ENCODE assay signal across 17 cellular contexts in the genomic region with DNA sequence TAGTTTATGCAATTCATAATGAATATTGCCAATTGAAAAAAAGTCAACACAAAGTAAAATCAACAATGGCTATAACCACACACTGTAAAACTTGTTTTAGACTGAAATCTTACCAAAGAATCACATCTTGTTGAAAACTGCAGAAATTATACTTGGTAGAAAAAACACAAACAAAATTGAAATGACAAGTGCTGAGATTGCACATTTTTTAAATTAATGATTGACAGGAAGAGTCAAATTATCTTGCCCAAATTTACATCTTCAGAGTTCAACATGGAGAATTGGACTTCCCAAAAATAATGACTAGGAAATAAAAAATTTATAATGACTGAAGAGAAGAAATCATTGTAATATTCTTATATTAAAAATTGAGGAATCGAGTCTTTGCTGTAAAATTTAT.
"Had no signal": no experiment of that assay in that cellular context is flagged by ENCODE, and none has a peak within 500 bp of the region (broad histone marks: within the 10 kb centered on the region; RNA-seq: fewer than 3 reads in every experiment).

No MANE protein-coding gene starts in this region.

- ATAC-seq: esophagus mucosa, gastrocnemius medialis, left lobe of liver had no signal

- H3K4me1 Mint-ChIP-seq: neural crest cell had no signal

- H3K27me3 ChIP-seq: ascending aorta, breast epithelium, gastrocnemius medialis, tibial artery had no signal

- DNase-seq: activated T-cell treated with anti-CD3 and anti-CD28 coated beads for 4 hours; cerebellar nuclear complex; cortex of kidney; gastrocnemius medialis; head of caudate nucleus; midbrain; stimulated activated CD4-positive, alpha-beta T cell treated with anti-CD3 and anti-CD28 coated beads, Interleukin-2, amount 100 ng/mL, for 24 hours; stimulated activated naive CD8-positive, alpha-beta T cell treated with anti-CD3 and anti-CD28 coated beads, Interleukin-15, Interleukin-2, amounts not matched to agents 100 U/mL and 50 U/mL, for 24 hours; substantia nigra; tibial artery had no signal

- H3K4me3 Mint-ChIP-seq: neural crest cell had no signal

- H3K27ac Mint-ChIP-seq: progenitor cell of endocrine pancreas had no signal

- H3K4me3 ChIP-seq: ascending aorta, breast epithelium, gastrocnemius medialis, tibial artery had no signal

- H3K27ac ChIP-seq: ascending aorta, breast epithelium, gastrocnemius medialis, tibial artery had no signal

- H3K9me3 Mint-ChIP-seq: activated T-helper 1 cell treated with anti-CD3 and anti-CD28 coated beads, Interleukin-12 subunit alpha, Interleukin-12 subunit beta, Interleukin-2, Interleukin-4 antibody, amounts not matched to agents 30 ng/mL and 10 ng/mL and 1 ng/mL, durations not matched to agents 14 hours and 24 hours and 36 hours; neural crest cell had no signal

- H3K9me3 ChIP-seq: ascending aorta, breast epithelium, gastrocnemius medialis, tibial artery had no signal

- H3K27me3 Mint-ChIP-seq: progenitor cell of endocrine pancreas had no signal

- H3K36me3 ChIP-seq: ascending aorta, breast epithelium, gastrocnemius medialis had no signal

- H3K4me1 ChIP-seq: ascending aorta, gastrocnemius medialis, tibial artery had no signal
